In genomic region chr20:20211274-20211987, GRCh38 we compare ENCODE assay signal across 10 cellular contexts.
DNase-seq lines count a peak whose midpoint lies in the region; ATAC-seq and TF ChIP-seq lines count a peak whose summit lies in the region.
"Had no signal": no experiment of that assay in that cellular context is flagged by ENCODE, and none has a peak within 500 bp of the region (broad histone marks: within the 10 kb centered on the region; RNA-seq: fewer than 3 reads in every experiment).

No MANE protein-coding gene starts in this region.

- H3K9ac ChIP-seq in BLaER1, result no peak overlapping the region

- H3K36me3 Mint-ChIP-seq in type B pancreatic cell, result no peaks in the 10 kb centered on the region

- no peak for ATAC-seq in HG03039 (IDR thresholded peaks at IDR 0.05; ENCODE audit: unreplicated experiment)
- no peak for ATAC-seq in HG03135 (IDR thresholded peaks at IDR 0.05; ENCODE audit: unreplicated experiment)

- no peaks in the 10 kb centered on the region for H3K27me3 ChIP-seq in BLaER1

- no peaks in the 10 kb centered on the region for H3K9me3 ChIP-seq in BLaER1
- no peaks in the 10 kb centered on the region for H3K9me3 ChIP-seq in HEK293 (ENCODE audit: control insufficient read depth, insufficient read depth, low read depth, low read length)

- no peak overlapping the region for H3K27ac Mint-ChIP-seq in type B pancreatic cell
- H3K27ac Mint-ChIP-seq: activated T-cell treated with anti-CD3 and anti-CD28 coated beads, Interleukin-2, amount 50 U/mL, for 24 hours had no signal

- H3K4me3 ChIP-seq in BLaER1 (no peak overlapping the region), HEK293 (ENCODE audit: low read depth, low read length) (no peak overlapping the region)

- peak overlapping the region; percentile 70 for H3K4me2 ChIP-seq in BLaER1

- DNase-seq in NCI-H774 (lab: John Stamatoyannopoulos, UW) (peak; percentile 42), kidney tubule cell (ENCODE audit: low spot score) (peak; percentile 70), type B pancreatic cell (ENCODE audit: extremely low spot score, unreplicated experiment) (no peak), iPS-NIHi11 (ENCODE audit: low spot score) (no peak)
- DNase-seq: activated T-cell treated with anti-CD3 and anti-CD28 coated beads, Interleukin-2, amount 50 U/mL, for 24 hours; NCI-H1048 had no signal

- H3K36me3 ChIP-seq in BLaER1 (no peaks in the 10 kb centered on the region), HEK293 (ENCODE audit: control insufficient read depth in 2 of 2, insufficient read depth in 1 of 2, low read length in 2 of 2) (no peaks in the 10 kb centered on the region)

- peaks cover 4% of the 10 kb centered on the region for H3K27me3 Mint-ChIP-seq in type B pancreatic cell

- H4K20me1 ChIP-seq in BLaER1, result no peaks in the 10 kb centered on the region

- H3K9me3 Mint-ChIP-seq in type B pancreatic cell, result no peaks in the 10 kb centered on the region
- H3K9me3 Mint-ChIP-seq: activated T-cell treated with anti-CD3 and anti-CD28 coated beads, Interleukin-2, amount 50 U/mL, for 24 hours had no signal

- TF ChIP-seq CTCF in HEK293 (tag by site-specific recombination; IDR thresholded peaks at IDR 0.05), result no peak
- no peak for TF ChIP-seq CTCF in type B pancreatic cell (conservative IDR thresholded peaks at IDR 0.05)

- CTCF ChIA-PET in HEK293 (lab: Yijun Ruan, JAX), result interaction anchor here (0.7 to 1.0 kb wide), 3 partner anchors 14 to 431 kb away, joined by 3 to 6 read pairs (median 3); no protein-coding TSS in a partner anchor

- peaks cover 56% of the 10 kb centered on the region for H3K4me1 ChIP-seq in BLaER1
- H3K4me1 ChIP-seq in HEK293 (ENCODE audit: control insufficient read depth, insufficient read depth, low read length), result peaks cover 25% of the 10 kb centered on the region

- POLR2A ChIA-PET in HEK293 (lab: Yijun Ruan, JAX), result no interaction called here

- H3K4me3 Mint-ChIP-seq in type B pancreatic cell, result no peak overlapping the region
- H3K4me3 Mint-ChIP-seq: activated T-cell treated with anti-CD3 and anti-CD28 coated beads, Interleukin-2, amount 50 U/mL, for 24 hours had no signal

- peaks cover 27% of the 10 kb centered on the region for H3K4me1 Mint-ChIP-seq in type B pancreatic cell (ENCODE audit: unreplicated experiment)

- no peak overlapping the region for H3K27ac ChIP-seq in BLaER1
- H3K27ac ChIP-seq in HEK293 (ENCODE audit: extremely low read depth, low read depth, low read length), result peak overlapping the region; percentile 56

TF ChIP-seq in HEK293, 187 proteins besides CTCF, POLR2A, EP300 and RAD21 (continues in another document):
- no peak for TF ChIP-seq ZNF701 (tag by site-specific recombination; IDR thresholded peaks at IDR 0.05)
- peak; percentile 97 for TF ChIP-seq INSM2 (tag by site-specific recombination; IDR thresholded peaks at IDR 0.05)
- no peak for TF ChIP-seq ZNF211 (tag by site-specific recombination; IDR thresholded peaks at IDR 0.05; ENCODE audit: low read depth)
- no peak; the same call in 1 of the 2 replicates for TF ChIP-seq ZNF341 (tag by site-specific recombination; IDR thresholded peaks at IDR 0.05; ENCODE audit: low read depth)
- TF ChIP-seq ZFP69B (tag by site-specific recombination; IDR thresholded peaks at IDR 0.05), result peak; percentile 95; the same call in 1 of the 2 replicates
- TF ChIP-seq ZNF530 (tag by site-specific recombination; IDR thresholded peaks at IDR 0.05; ENCODE audit: low read depth), result no peak
- TF ChIP-seq PRDM6 (tag by site-specific recombination; IDR thresholded peaks at IDR 0.05), result peak; percentile 100
- TF ChIP-seq ZNF23 (tag by site-specific recombination; IDR thresholded peaks at IDR 0.05; ENCODE audit: borderline replicate concordance), result no peak
- peak; percentile 95 for TF ChIP-seq ZEB2 (tag by site-specific recombination; IDR thresholded peaks at IDR 0.05)
- TF ChIP-seq ZNF654 (tag by site-specific recombination; IDR thresholded peaks at IDR 0.05; ENCODE audit: low read depth), result no peak
- TF ChIP-seq ZNF555 (tag by site-specific recombination; conservative IDR thresholded peaks at IDR 0.05), result no peak
- TF ChIP-seq ZNF398 (tag by site-specific recombination; IDR thresholded peaks at IDR 0.05), result no peak; the same call in 1 of the 2 replicates
- TF ChIP-seq ZNF423 (tag by site-specific recombination; IDR thresholded peaks at IDR 0.05), result no peak
- TF ChIP-seq ZNF621 (tag by site-specific recombination; IDR thresholded peaks at IDR 0.05), result no peak
- TF ChIP-seq ZFHX2 (tag by site-specific recombination; conservative IDR thresholded peaks at IDR 0.05), result 0 out of 2 replicates have a peak, but pooled peaks have one; percentile 2
- TF ChIP-seq ZBTB1 (tag by site-specific recombination; IDR thresholded peaks at IDR 0.05), result peak; percentile 85
- TF ChIP-seq ZNF19 (tag by site-specific recombination; IDR thresholded peaks at IDR 0.05; ENCODE audit: low read depth), result peak; percentile 68; the same call in 1 of the 2 replicates
- TF ChIP-seq REST (tag by site-specific recombination; IDR thresholded peaks at IDR 0.05), result no peak
- TF ChIP-seq ZSCAN16 (tag by site-specific recombination; IDR thresholded peaks at IDR 0.05), result no peak
- TF ChIP-seq ZNF274 (IDR thresholded peaks at IDR 0.05; ENCODE audit: low read length), result no peak
- no peak for TF ChIP-seq ZNF274 (tag by site-specific recombination; IDR thresholded peaks at IDR 0.05; ENCODE audit: borderline replicate concordance)

Comparison
In these comparisons a context has a peak if more than half of its experiments do, and no peak if none do; other contexts are left out.
1. DNase-seq: peak in NCI-H774 (single experiment) and kidney tubule cell (single experiment); none in type B pancreatic cell (single experiment) and iPS-NIHi11 (single experiment).